ENCODE assay signal across 27 cellular contexts in the genomic region with DNA sequence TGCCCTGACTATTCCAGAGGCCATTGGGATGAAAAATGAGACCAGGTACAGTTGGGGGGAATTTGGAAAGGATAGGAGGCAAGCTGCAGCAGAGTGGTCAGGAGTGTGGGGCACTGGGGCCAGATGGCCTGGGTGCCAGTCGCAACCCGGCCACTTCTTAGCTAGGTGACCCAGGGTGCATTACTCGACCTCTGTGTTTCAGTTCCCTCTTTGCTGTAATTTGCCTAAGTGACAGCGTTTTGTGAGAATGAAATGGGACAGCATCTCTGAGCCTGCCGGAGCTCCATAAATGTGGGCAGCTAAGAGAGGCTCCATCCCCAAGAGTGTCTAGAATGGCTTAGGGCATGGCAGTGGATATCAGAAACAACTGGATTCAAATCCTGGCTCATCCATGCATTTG. TPM values are rescaled to one million over a fixed set of nuclear protein-coding genes. Genes with fewer than 3 reads are reported as not detected.
"Had no signal": no experiment of that assay in that cellular context is flagged by ENCODE, and none has a peak within 500 bp of the region (broad histone marks: within the 10 kb centered on the region; RNA-seq: fewer than 3 reads in every experiment).

No MANE protein-coding gene starts in this region.

- H3K4me1 Mint-ChIP-seq: activated naive CD4-positive, alpha-beta T cell treated with anti-CD3 and anti-CD28 coated beads, Interleukin-2, amount 10 ng/mL, durations not matched to agents 7 days and 5 days; activated naive CD8-positive, alpha-beta T cell treated with anti-CD3 and anti-CD28 coated beads, Interleukin-2, amount 50 U/mL, for 24 hours; endodermal cell; stimulated activated effector memory CD8-positive, alpha-beta T cell treated with anti-CD3 and anti-CD28 coated beads, Interleukin-12 subunit alpha, Interleukin-12 subunit beta, amount 100 ng/mL, for 72 hours had no signal

- H3K4me1 ChIP-seq: foreskin keratinocyte, lower lobe of right lung, upper lobe of left lung had no signal

- H3K27ac Mint-ChIP-seq: activated B cell treated with CpG ODN at 0.5 μM for 24 hours; activated naive CD4-positive, alpha-beta T cell treated with anti-CD3 and anti-CD28 coated beads, Interleukin-2, amount 10 ng/mL, durations not matched to agents 7 days and 5 days; activated naive CD8-positive, alpha-beta T cell treated with anti-CD3 and anti-CD28 coated beads, Interleukin-2, amount 50 U/mL, for 24 hours; endodermal cell; nephron progenitor cell; stimulated activated effector memory CD8-positive, alpha-beta T cell treated with anti-CD3 and anti-CD28 coated beads, Interleukin-12 subunit alpha, Interleukin-12 subunit beta, amount 100 ng/mL, for 72 hours had no signal

- H3K27me3 Mint-ChIP-seq: activated B cell treated with CpG ODN at 0.5 μM for 24 hours; activated naive CD4-positive, alpha-beta T cell treated with anti-CD3 and anti-CD28 coated beads, Interleukin-2, amount 10 ng/mL, durations not matched to agents 7 days and 5 days; activated naive CD8-positive, alpha-beta T cell treated with anti-CD3 and anti-CD28 coated beads, Interleukin-2, amount 50 U/mL, for 24 hours had no signal

- ATAC-seq: activated naive CD8-positive, alpha-beta T cell treated with anti-CD3 and anti-CD28 coated beads, Interleukin-2, amount 50 U/mL, for 24 hours; activated T-cell treated with anti-CD3 and anti-CD28 coated beads, Interleukin-2, amount 50 U/mL, for 4 hours; foreskin keratinocyte; lower lobe of right lung; sciatic nerve; stimulated activated effector memory CD8-positive, alpha-beta T cell treated with anti-CD3 and anti-CD28 coated beads, Interleukin-12 subunit alpha, Interleukin-12 subunit beta, amount 100 ng/mL, for 72 hours had no signal

- H3K9me3 Mint-ChIP-seq: activated B cell treated with CpG ODN at 0.5 μM for 24 hours; activated naive CD4-positive, alpha-beta T cell treated with anti-CD3 and anti-CD28 coated beads, Interleukin-2, amount 10 ng/mL, durations not matched to agents 7 days and 5 days; activated naive CD8-positive, alpha-beta T cell treated with anti-CD3 and anti-CD28 coated beads, Interleukin-2, amount 50 U/mL, for 24 hours; activated T-cell treated with anti-CD3 and anti-CD28 coated beads, Interleukin-2, amount 50 U/mL, for 4 hours; endodermal cell; nephron progenitor cell; stimulated activated effector memory CD8-positive, alpha-beta T cell treated with anti-CD3 and anti-CD28 coated beads, Interleukin-12 subunit alpha, Interleukin-12 subunit beta, amount 100 ng/mL, for 72 hours had no signal

- H3K27ac ChIP-seq: brain microvascular endothelial cell, dorsolateral prefrontal cortex, epithelial cell of prostate, foreskin keratinocyte, lower lobe of right lung, thoracic aorta, upper lobe of left lung had no signal

- H3K9me3 ChIP-seq: lower lobe of right lung, thoracic aorta, upper lobe of left lung had no signal

- H3K27me3 ChIP-seq: brain microvascular endothelial cell, dorsolateral prefrontal cortex, foreskin keratinocyte, upper lobe of left lung had no signal

- DNase-seq: activated B cell treated with CpG ODN at 0.5 μM for 24 hours; activated CD4-positive, alpha-beta T cell treated with anti-CD3 and anti-CD28 coated beads, Interleukin-2, amount 50 U/mL, for 1 hour; activated CD8-positive, alpha-beta memory T cell treated with anti-CD3 and anti-CD28 coated beads, Interleukin-2, amount 50 U/mL, for 4 hours; activated effector memory CD4-positive, alpha-beta T cell treated with Interleukin-2 at 50 U/mL for 16 hours; activated naive CD4-positive, alpha-beta T cell treated with anti-CD3 and anti-CD28 coated beads, Interleukin-2, amount 10 ng/mL, durations not matched to agents 7 days and 5 days; activated naive CD8-positive, alpha-beta T cell treated with anti-CD3 and anti-CD28 coated beads, Interleukin-2, amount 50 U/mL, for 24 hours; activated T-cell treated with anti-CD3 and anti-CD28 coated beads, Interleukin-2, amount 50 U/mL, for 4 hours; aorta; brain microvascular endothelial cell; central memory CD4-positive, alpha-beta T cell; dorsolateral prefrontal cortex; endodermal cell; foreskin keratinocyte; glutamatergic neuron; hypothalamus; islet precursor cell; lower lobe of right lung; midbrain; nephron progenitor cell; nucleus accumbens; stimulated activated CD4-positive, alpha-beta T cell treated with anti-CD3 and anti-CD28 coated beads, Interleukin-4, amount 100 ng/mL, for 24 hours had no signal

- H3K4me3 ChIP-seq: dorsolateral prefrontal cortex, lower lobe of right lung, thoracic aorta, upper lobe of left lung had no signal

- H3K36me3 ChIP-seq: brain microvascular endothelial cell, lower lobe of right lung, thoracic aorta, upper lobe of left lung had no signal

- H3K36me3 Mint-ChIP-seq: activated naive CD4-positive, alpha-beta T cell treated with anti-CD3 and anti-CD28 coated beads, Interleukin-2, amount 10 ng/mL, durations not matched to agents 7 days and 5 days; stimulated activated effector memory CD8-positive, alpha-beta T cell treated with anti-CD3 and anti-CD28 coated beads, Interleukin-12 subunit alpha, Interleukin-12 subunit beta, amount 100 ng/mL, for 72 hours had no signal

- H3K4me3 Mint-ChIP-seq: activated B cell treated with CpG ODN at 0.5 μM for 24 hours; activated naive CD4-positive, alpha-beta T cell treated with anti-CD3 and anti-CD28 coated beads, Interleukin-2, amount 10 ng/mL, durations not matched to agents 7 days and 5 days; activated naive CD8-positive, alpha-beta T cell treated with anti-CD3 and anti-CD28 coated beads, Interleukin-2, amount 50 U/mL, for 24 hours; activated T-cell treated with anti-CD3 and anti-CD28 coated beads, Interleukin-2, amount 50 U/mL, for 4 hours; endodermal cell; nephron progenitor cell; stimulated activated effector memory CD8-positive, alpha-beta T cell treated with anti-CD3 and anti-CD28 coated beads, Interleukin-12 subunit alpha, Interleukin-12 subunit beta, amount 100 ng/mL, for 72 hours had no signal

RNA-seq across cellular contexts. Expression of gene LRFN2, which starts 13.9 kb away (rescaled TPM):
- total RNA-seq: activated B cell treated with CpG ODN at 0.5 μM for 24 hours; activated T-cell treated with anti-CD3 and anti-CD28 coated beads, Interleukin-2, amount 50 U/mL, for 4 hours; aorta; fibroblast of lung; foreskin keratinocyte; lower lobe of right lung; thoracic aorta had no signal
- polyA plus RNA-seq: aorta, fibroblast of lung, foreskin keratinocyte had no signal
